1 cellular context compared by ENCODE assay signal in the genomic region with DNA sequence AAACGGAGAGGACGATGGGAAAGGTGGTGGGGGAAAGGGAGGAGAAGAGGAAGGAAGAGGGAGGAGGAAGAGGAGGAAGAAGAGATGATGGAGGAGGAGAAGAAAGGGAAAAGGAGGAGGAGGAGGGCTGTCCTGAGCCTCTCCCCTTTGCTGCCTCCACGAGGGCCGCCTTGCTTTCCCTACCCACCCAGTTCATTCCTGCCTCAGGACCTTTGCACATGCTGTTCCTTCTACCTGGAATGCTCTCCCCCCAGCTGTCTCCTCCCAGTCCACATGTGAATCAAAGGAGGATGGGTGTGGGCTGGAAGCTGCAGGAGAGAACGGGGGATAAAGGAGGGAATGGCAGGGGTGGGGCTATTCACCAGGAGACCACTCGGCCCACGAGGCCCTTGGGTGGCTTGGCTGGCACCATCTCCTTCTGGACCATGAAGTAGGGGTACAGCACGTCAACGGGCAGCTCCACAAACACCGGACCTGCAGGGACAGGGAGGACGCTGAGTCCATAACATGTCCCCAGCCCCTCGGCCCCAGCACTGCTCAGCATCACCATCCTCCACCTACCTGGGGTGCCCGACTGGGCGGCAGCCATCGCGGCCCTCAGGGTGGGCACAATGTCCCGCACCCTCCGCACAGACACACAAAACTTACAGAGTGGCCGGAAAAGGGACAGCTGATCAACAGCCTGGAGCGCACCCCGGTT.
A peak's percentile ranks its signal among the peaks of the same experiment; 100 is the strongest.
TF ChIP-seq lines count a peak whose summit lies in the region.

No MANE protein-coding gene starts in this region.

TF ChIP-seq in HEK293, 187 proteins besides CTCF, POLR2A, EP300 and RAD21 (continued from another document):
- TF ChIP-seq, protein P1, sequence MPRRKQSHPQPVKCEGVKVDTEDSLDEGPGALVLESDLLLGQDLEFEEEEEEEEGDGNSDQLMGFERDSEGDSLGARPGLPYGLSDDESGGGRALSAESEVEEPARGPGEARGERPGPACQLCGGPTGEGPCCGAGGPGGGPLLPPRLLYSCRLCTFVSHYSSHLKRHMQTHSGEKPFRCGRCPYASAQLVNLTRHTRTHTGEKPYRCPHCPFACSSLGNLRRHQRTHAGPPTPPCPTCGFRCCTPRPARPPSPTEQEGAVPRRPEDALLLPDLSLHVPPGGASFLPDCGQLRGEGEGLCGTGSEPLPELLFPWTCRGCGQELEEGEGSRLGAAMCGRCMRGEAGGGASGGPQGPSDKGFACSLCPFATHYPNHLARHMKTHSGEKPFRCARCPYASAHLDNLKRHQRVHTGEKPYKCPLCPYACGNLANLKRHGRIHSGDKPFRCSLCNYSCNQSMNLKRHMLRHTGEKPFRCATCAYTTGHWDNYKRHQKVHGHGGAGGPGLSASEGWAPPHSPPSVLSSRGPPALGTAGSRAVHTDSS (tag by site-specific recombination; IDR thresholded peaks at IDR 0.05), result peak; percentile 46; the same call in 1 of the 2 replicates
- TF ChIP-seq KLF9 (tag by site-specific recombination; IDR thresholded peaks at IDR 0.05; ENCODE audit: low read depth), result no peak
- no peak for TF ChIP-seq OVOL3 (tag by site-specific recombination; IDR thresholded peaks at IDR 0.05)
- TF ChIP-seq, protein P2, sequence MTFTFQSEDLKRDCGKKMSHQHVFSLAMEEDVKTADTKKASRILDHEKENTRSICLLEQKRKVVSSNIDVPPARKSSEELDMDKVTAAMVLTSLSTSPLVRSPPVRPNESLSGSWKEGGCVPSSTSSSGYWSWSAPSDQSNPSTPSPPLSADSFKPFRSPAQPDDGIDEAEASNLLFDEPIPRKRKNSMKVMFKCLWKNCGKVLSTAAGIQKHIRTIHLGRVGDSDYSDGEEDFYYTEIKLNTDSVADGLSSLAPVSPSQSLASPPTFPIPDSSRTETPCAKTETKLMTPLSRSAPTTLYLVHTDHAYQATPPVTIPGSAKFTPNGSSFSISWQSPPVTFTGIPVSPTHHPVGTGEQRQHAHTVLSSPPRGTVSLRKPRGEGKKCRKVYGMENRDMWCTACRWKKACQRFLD (tag by site-specific recombination; IDR thresholded peaks at IDR 0.05), result no peak
- no peak for TF ChIP-seq SP7 (tag by site-specific recombination; IDR thresholded peaks at IDR 0.05)
- TF ChIP-seq BCL11A (tag by site-specific recombination; IDR thresholded peaks at IDR 0.05; ENCODE audit: low read depth), result no peak
- TF ChIP-seq, protein P3, sequence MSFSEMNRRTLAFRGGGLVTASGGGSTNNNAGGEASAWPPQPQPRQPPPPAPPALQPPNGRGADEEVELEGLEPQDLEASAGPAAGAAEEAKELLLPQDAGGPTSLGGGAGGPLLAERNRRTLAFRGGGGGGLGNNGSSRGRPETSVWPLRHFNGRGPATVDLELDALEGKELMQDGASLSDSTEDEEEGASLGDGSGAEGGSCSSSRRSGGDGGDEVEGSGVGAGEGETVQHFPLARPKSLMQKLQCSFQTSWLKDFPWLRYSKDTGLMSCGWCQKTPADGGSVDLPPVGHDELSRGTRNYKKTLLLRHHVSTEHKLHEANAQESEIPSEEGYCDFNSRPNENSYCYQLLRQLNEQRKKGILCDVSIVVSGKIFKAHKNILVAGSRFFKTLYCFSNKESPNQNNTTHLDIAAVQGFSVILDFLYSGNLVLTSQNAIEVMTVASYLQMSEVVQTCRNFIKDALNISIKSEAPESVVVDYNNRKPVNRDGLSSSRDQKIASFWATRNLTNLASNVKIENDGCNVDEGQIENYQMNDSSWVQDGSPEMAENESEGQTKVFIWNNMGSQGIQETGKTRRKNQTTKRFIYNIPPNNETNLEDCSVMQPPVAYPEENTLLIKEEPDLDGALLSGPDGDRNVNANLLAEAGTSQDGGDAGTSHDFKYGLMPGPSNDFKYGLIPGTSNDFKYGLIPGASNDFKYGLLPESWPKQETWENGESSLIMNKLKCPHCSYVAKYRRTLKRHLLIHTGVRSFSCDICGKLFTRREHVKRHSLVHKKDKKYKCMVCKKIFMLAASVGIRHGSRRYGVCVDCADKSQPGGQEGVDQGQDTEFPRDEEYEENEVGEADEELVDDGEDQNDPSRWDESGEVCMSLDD (tag by site-specific recombination; IDR thresholded peaks at IDR 0.05), result no peak
- TF ChIP-seq ZNF510 (tag by site-specific recombination; IDR thresholded peaks at IDR 0.05; ENCODE audit: insufficient replicate concordance), result no peak
- TF ChIP-seq ZNF555 (tag by site-specific recombination; conservative IDR thresholded peaks at IDR 0.05), result no peak
